8 cellular contexts compared by ENCODE assay signal in genomic region chr17:4997302-4998026, GRCh38. TPM values are rescaled to one million over a fixed set of nuclear protein-coding genes. Genes with fewer than 3 reads are reported as not detected.
A peak's percentile ranks its signal among the peaks of the same experiment; 100 is the strongest.
DNase-seq lines count a peak whose midpoint lies in the region; ATAC-seq and TF ChIP-seq lines count a peak whose summit lies in the region.

A gene with protein sequence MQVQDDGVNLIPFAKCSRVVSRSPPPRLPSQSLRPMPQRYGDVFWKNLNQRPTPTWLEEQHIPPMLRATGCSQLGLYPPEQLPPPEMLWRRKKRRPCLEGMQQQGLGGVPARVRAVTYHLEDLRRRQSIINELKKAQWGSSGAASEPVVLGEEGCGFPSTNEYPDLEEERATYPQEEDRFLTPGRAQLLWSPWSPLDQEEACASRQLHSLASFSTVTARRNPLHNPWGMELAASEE (minus strand): TSS chr17:4997522. CDS start chr17:4994437, 3,085 bp downstream.
Gene KIF1C (plus strand): TSS chr17:4997950. CDS start chr17:5000247, 2,297 bp downstream.

- intact Hi-C loops in activated T-helper 2 cell treated with anti-CD3 and anti-CD28 coated beads, Interferon-gamma antibody, Interleukin-2, Interleukin-4, amounts not matched to agents 10 μg/mL and 5 μg/mL and 100 μg/mL, durations not matched to agents 14 hours and 24 hours and 36 hours (cut with micrococcal nuclease), result loop anchor here (1.0 to 5.0 kb wide), 3 partner anchors 10 to 57 kb away; partner anchors contain the start of genes CAMTA2, RNF167 and SLC25A11

- no peaks in the 10 kb centered on the region for H3K27me3 Mint-ChIP-seq in activated T-helper 2 cell treated with anti-CD3 and anti-CD28 coated beads, Interferon-gamma antibody, Interleukin-2, Interleukin-4, amounts not matched to agents 10 μg/mL and 5 μg/mL and 100 μg/mL, durations not matched to agents 14 hours and 24 hours and 36 hours (ENCODE audit: low read depth)
- no peaks in the 10 kb centered on the region for H3K27me3 Mint-ChIP-seq in nephron (ENCODE audit: low read depth)

- peaks cover 21% of the 10 kb centered on the region for H3K36me3 Mint-ChIP-seq in activated T-helper 2 cell treated with anti-CD3 and anti-CD28 coated beads, Interferon-gamma antibody, Interleukin-2, Interleukin-4, amounts not matched to agents 10 μg/mL and 5 μg/mL and 100 μg/mL, durations not matched to agents 14 hours and 24 hours and 36 hours (ENCODE audit: low read depth)
- H3K36me3 Mint-ChIP-seq in nephron (ENCODE audit: low read depth), result peaks cover 17% of the 10 kb centered on the region

- H3K9me3 Mint-ChIP-seq in activated T-helper 2 cell treated with anti-CD3 and anti-CD28 coated beads, Interferon-gamma antibody, Interleukin-2, Interleukin-4, amounts not matched to agents 10 μg/mL and 5 μg/mL and 100 μg/mL, durations not matched to agents 14 hours and 24 hours and 36 hours, result no peaks in the 10 kb centered on the region
- no peaks in the 10 kb centered on the region for H3K9me3 Mint-ChIP-seq in nephron

- TF ChIP-seq RAD21 in Ishikawa (IDR thresholded peaks at IDR 0.05; ENCODE audit: low read depth), result no peak

- no peak for TF ChIP-seq EP300 in Ishikawa (IDR thresholded peaks at IDR 0.05; ENCODE audit: borderline replicate concordance)

- DNase-seq in DMS79 (lab: John Stamatoyannopoulos, UW) (peak; percentile 77), RKO (ENCODE audit: low spot score) (peak; percentile 90), fibroblast of peridontal ligament (ENCODE audit: extremely low read depth) (peak; percentile 75)
- DNase-seq in activated T-helper 2 cell treated with anti-CD3 and anti-CD28 coated beads, Interferon-gamma antibody, Interleukin-2, Interleukin-4, amounts not matched to agents 10 μg/mL and 5 μg/mL and 100 μg/mL, durations not matched to agents 14 hours and 24 hours and 36 hours (ENCODE audit: low spot score), result peak; percentile 89
- peak; percentile 93 for DNase-seq in stimulated activated naive CD8-positive, alpha-beta T cell treated with anti-CD3 and anti-CD28 coated beads, Interleukin-15, Interleukin-2, amounts not matched to agents 100 U/mL and 50 U/mL, for 24 hours

- H3K4me3 Mint-ChIP-seq in activated T-helper 2 cell treated with anti-CD3 and anti-CD28 coated beads, Interferon-gamma antibody, Interleukin-2, Interleukin-4, amounts not matched to agents 10 μg/mL and 5 μg/mL and 100 μg/mL, durations not matched to agents 14 hours and 24 hours and 36 hours (ENCODE audit: low read depth), result peak within 1 kb of the TSS; percentile 86
- H3K4me3 Mint-ChIP-seq in nephron, result peak within 1 kb of the TSS; percentile 82 to 94 (median 87)

- peak within 1 kb of the TSS; percentile 62 for H3K27ac Mint-ChIP-seq in activated T-helper 2 cell treated with anti-CD3 and anti-CD28 coated beads, Interferon-gamma antibody, Interleukin-2, Interleukin-4, amounts not matched to agents 10 μg/mL and 5 μg/mL and 100 μg/mL, durations not matched to agents 14 hours and 24 hours and 36 hours
- peak within 1 kb of the TSS; percentile 91 to 97 (median 95) for H3K27ac Mint-ChIP-seq in nephron

- peaks cover 12% of the 10 kb centered on the region for H3K4me1 Mint-ChIP-seq in activated T-helper 2 cell treated with anti-CD3 and anti-CD28 coated beads, Interferon-gamma antibody, Interleukin-2, Interleukin-4, amounts not matched to agents 10 μg/mL and 5 μg/mL and 100 μg/mL, durations not matched to agents 14 hours and 24 hours and 36 hours (ENCODE audit: low read depth)
- H3K4me1 Mint-ChIP-seq in nephron, result peaks cover 22% of the 10 kb centered on the region

- peak; percentile 81 for ATAC-seq in GM21619 (IDR thresholded peaks at IDR 0.05; ENCODE audit: unreplicated experiment)
- peak; percentile 95 for ATAC-seq in stimulated activated naive CD8-positive, alpha-beta T cell treated with anti-CD3 and anti-CD28 coated beads, Interleukin-15, Interleukin-2, amounts not matched to agents 100 U/mL and 50 U/mL, for 24 hours

- peak in 1 of 3 experiments; percentile 18 for TF ChIP-seq CTCF in nephron (IDR thresholded peaks at IDR 0.05; ENCODE audit: unreplicated experiment in 3 of 3)

TF ChIP-seq in Ishikawa, 13 proteins besides CTCF, POLR2A, EP300 and RAD21:
- no peak for TF ChIP-seq FOXM1 (IDR thresholded peaks at IDR 0.05; ENCODE audit: borderline replicate concordance, low read depth)
- TF ChIP-seq TCF12 (IDR thresholded peaks at IDR 0.05; ENCODE audit: low read depth), result peak; percentile 46; the same call in 1 of the 2 replicates
- TF ChIP-seq, protein P1, sequence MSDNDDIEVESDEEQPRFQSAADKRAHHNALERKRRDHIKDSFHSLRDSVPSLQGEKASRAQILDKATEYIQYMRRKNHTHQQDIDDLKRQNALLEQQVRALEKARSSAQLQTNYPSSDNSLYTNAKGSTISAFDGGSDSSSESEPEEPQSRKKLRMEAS (IDR thresholded peaks at IDR 0.05), result peak; percentile 49
- TF ChIP-seq ZBTB7A (IDR thresholded peaks at IDR 0.05; ENCODE audit: low read depth), result peak; percentile 72; the same call in 1 of the 2 replicates
- peak; percentile 40; the same call in 1 of the 2 replicates for TF ChIP-seq NFIC (IDR thresholded peaks at IDR 0.05)
- no peak for TF ChIP-seq CEBPB (IDR thresholded peaks at IDR 0.05)
- peak; percentile 61; the same call in 1 of the 2 replicates for TF ChIP-seq TAF1 (IDR thresholded peaks at IDR 0.05; ENCODE audit: low read depth)

RNA-seq across cellular contexts. Expression of the first gene that starts in this region (rescaled TPM):
- 0.43 and 0.53 TPM in 2 replicates for total RNA-seq in activated T-helper 2 cell treated with anti-CD3 and anti-CD28 coated beads, Interferon-gamma antibody, Interleukin-2, Interleukin-4, amounts not matched to agents 10 μg/mL and 5 μg/mL and 100 μg/mL, durations not matched to agents 14 hours and 24 hours and 36 hours

RNA-seq across cellular contexts. Expression of gene KIF1C, which starts in this region (rescaled TPM):
- 51.0 and 51.4 TPM in 2 replicates for total RNA-seq in activated T-helper 2 cell treated with anti-CD3 and anti-CD28 coated beads, Interferon-gamma antibody, Interleukin-2, Interleukin-4, amounts not matched to agents 10 μg/mL and 5 μg/mL and 100 μg/mL, durations not matched to agents 14 hours and 24 hours and 36 hours

Comparison
In these comparisons a context has a peak if more than half of its experiments do, and no peak if none do; other contexts are left out.
1. Peak in every context shown above with its lines: DNase-seq and ATAC-seq.